11 cellular contexts compared by ENCODE assay signal in genomic region chr4:3430524-3430923, GRCh38. TPM values are rescaled to one million over a fixed set of nuclear protein-coding genes. Genes with fewer than 3 reads are reported as not detected.
"Had no signal": no experiment of that assay in that cellular context is flagged by ENCODE, and none has a peak within 500 bp of the region (broad histone marks: within the 10 kb centered on the region; RNA-seq: fewer than 3 reads in every experiment).

No MANE protein-coding gene starts in this region.

- H3K9me3 ChIP-seq: HAP-1 had no signal

- H3K27ac ChIP-seq: GM23248, HL-60, KMS-11 had no signal

- H3K9me3 Mint-ChIP-seq: IgD-negative memory B cell had no signal

- H3K9ac ChIP-seq: GM23248, KMS-11 had no signal

- H3K27ac Mint-ChIP-seq: IgD-negative memory B cell had no signal

- H3K4me3 ChIP-seq: GM23248, HAP-1 had no signal

- H3K27me3 Mint-ChIP-seq: IgD-negative memory B cell had no signal

- DNase-seq: GM23248, GOT3, H7, KBM-7 had no signal

- H3K4me1 ChIP-seq: HAP-1 had no signal

- H3K36me3 ChIP-seq: HAP-1 had no signal

- ATAC-seq: HCT116, HepG2 had no signal

- H2AFZ ChIP-seq: GM23248 had no signal

- H3K4me3 Mint-ChIP-seq: IgD-negative memory B cell had no signal

- H3K4me2 ChIP-seq: KMS-11 had no signal

RNA-seq across cellular contexts. Expression of gene HGFAC, which starts 11.2 kb away (rescaled TPM):
- total RNA-seq: GM23248, HT1080 had no signal
- polyA plus RNA-seq: GM23248, IgD-negative memory B cell had no signal

RNA-seq across cellular contexts. Expression of gene DOK7, which starts 32.6 kb away (rescaled TPM):
- total RNA-seq: GM23248, HT1080 had no signal
- polyA plus RNA-seq: GM23248 had no signal
